ENCODE assay signal across 17 cellular contexts in the genomic region with DNA sequence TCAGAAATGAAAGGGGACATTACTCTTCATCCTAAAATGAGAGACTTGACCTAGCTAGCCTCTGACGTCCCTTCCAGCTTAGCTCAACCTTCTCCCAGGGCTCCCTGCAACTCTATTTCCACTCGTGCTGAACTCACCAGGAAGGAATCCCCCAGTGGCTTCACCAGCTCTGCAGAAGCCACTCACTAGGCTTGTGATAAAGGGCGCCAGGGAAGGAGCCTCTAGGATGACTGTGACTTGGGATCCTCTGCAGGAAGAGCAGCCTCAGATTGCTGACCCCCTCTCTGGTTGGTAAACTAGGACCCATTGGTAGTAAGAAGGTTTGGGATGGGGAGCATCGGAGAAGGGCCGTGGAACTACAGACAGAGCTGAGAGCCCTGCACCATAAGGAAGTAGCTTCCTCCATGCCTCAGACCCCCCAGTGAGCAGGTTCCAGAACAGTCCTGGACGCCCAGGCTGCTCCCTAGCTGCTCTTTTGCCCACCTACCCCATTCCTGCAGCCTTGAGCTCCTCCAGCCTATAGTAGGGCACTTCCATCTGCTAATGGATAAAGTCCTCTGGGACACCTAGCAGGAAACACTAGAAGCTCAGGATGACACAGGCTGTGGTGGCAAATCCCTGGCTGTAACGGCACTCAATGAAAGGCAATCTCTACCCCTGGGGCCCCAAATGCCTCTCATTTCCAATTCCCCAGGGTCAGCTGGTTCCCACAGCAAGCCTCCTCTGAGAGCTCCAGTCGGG. TPM values are rescaled to one million over a fixed set of nuclear protein-coding genes. Genes with fewer than 3 reads are reported as not detected.
"Had no signal": no experiment of that assay in that cellular context is flagged by ENCODE, and none has a peak within 500 bp of the region (broad histone marks: within the 10 kb centered on the region; RNA-seq: fewer than 3 reads in every experiment).

No MANE protein-coding gene starts in this region.

- H3K27ac Mint-ChIP-seq: activated B cell treated with CpG ODN at 0.5 μM for 24 hours; activated CD4-positive, alpha-beta T cell treated with anti-CD3 and anti-CD28 coated beads, Interleukin-2, amount 10 ng/mL, durations not matched to agents 7 days and 5 days; T-helper 17 cell had no signal

- H3K4me3 Mint-ChIP-seq: activated B cell treated with CpG ODN at 0.5 μM for 24 hours; activated CD4-positive, alpha-beta T cell treated with anti-CD3 and anti-CD28 coated beads, Interleukin-2, amount 10 ng/mL, durations not matched to agents 7 days and 5 days; neural crest cell; T-helper 17 cell had no signal

- H3K27me3 ChIP-seq: colonic mucosa, thyroid gland had no signal

- DNase-seq: activated B cell treated with CpG ODN at 0.5 μM for 24 hours; activated CD4-positive, alpha-beta T cell treated with anti-CD3 and anti-CD28 coated beads, Interleukin-2, amount 10 ng/mL, durations not matched to agents 7 days and 5 days; activated naive CD4-positive, alpha-beta T cell treated with Interleukin-2 at 50 U/mL for 16 hours; caudate nucleus; colonic mucosa; heart left ventricle; left ventricle myocardium inferior; mesenchymal stem cell; retina; T-helper 17 cell; thyroid gland had no signal

- H3K27ac ChIP-seq: adrenal gland, colonic mucosa, heart left ventricle, left ventricle myocardium inferior, parathyroid adenoma, thyroid gland had no signal

- H3K4me1 Mint-ChIP-seq: activated B cell treated with CpG ODN at 0.5 μM for 24 hours; activated CD4-positive, alpha-beta T cell treated with anti-CD3 and anti-CD28 coated beads, Interleukin-2, amount 10 ng/mL, durations not matched to agents 7 days and 5 days; neural crest cell had no signal

- H3K4me3 ChIP-seq: adrenal gland, colonic mucosa, heart left ventricle, left ventricle myocardium inferior, thyroid gland had no signal

- H3K9me3 ChIP-seq: adrenal gland, colonic mucosa, heart left ventricle, left ventricle myocardium inferior, thyroid gland had no signal

- H3K9me3 Mint-ChIP-seq: activated B cell treated with CpG ODN at 0.5 μM for 24 hours; activated CD4-positive, alpha-beta T cell treated with anti-CD3 and anti-CD28 coated beads, Interleukin-2, amount 10 ng/mL, durations not matched to agents 7 days and 5 days; neural crest cell had no signal

- ATAC-seq: heart left ventricle, T-helper 17 cell had no signal

- H3K36me3 ChIP-seq: adrenal gland, colonic mucosa, heart left ventricle, left ventricle myocardium inferior, thyroid gland had no signal

- H3K4me1 ChIP-seq: adrenal gland, colonic mucosa, heart left ventricle, left ventricle myocardium inferior, parathyroid adenoma had no signal

RNA-seq across cellular contexts. Expression of a gene that starts 26.0 kb away (rescaled TPM):
- total RNA-seq: activated B cell treated with CpG ODN at 0.5 μM for 24 hours; activated CD4-positive, alpha-beta T cell treated with anti-CD3 and anti-CD28 coated beads, Interleukin-2, amount 10 ng/mL, durations not matched to agents 7 days and 5 days; fibroblast of lung; frontal cortex; neural crest cell; skeletal muscle tissue; T-helper 17 cell had no signal

RNA-seq across cellular contexts. Expression of a gene that starts 36.1 kb away (rescaled TPM):
- total RNA-seq: activated B cell treated with CpG ODN at 0.5 μM for 24 hours; activated CD4-positive, alpha-beta T cell treated with anti-CD3 and anti-CD28 coated beads, Interleukin-2, amount 10 ng/mL, durations not matched to agents 7 days and 5 days; fibroblast of lung; heart left ventricle; left ventricle myocardium inferior; neural crest cell; skeletal muscle tissue; T-helper 17 cell; thyroid gland had no signal
